Comparison of ENCODE assay signal across 1 cellular context in the genomic region with DNA sequence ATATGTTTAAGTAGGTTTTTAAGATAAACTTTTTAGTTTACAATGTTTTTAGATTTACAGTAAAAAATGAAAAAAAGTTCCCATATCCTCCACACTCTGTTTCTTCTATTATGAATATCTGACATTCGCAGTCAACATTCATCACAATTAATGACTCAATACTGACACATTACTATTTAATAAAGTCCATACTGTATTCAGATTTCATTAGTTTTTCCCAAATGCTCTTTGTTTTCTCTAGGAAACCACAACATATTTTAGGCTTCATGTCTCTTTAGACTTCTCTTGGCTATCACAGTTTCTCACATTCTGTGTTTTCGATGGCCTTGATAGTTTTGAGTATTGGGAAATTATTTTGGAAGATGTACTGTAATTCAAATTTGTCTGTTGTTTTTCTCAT.
TF ChIP-seq lines count a peak whose summit lies in the region.

No MANE protein-coding gene starts in this region.

TF ChIP-seq in HCT116, 20 proteins besides CTCF, POLR2A, EP300 and RAD21 (continued from another document):
- TF ChIP-seq ELF1 (IDR thresholded peaks at IDR 0.05; ENCODE audit: borderline replicate concordance, low read depth) (no peak), YY1 (IDR thresholded peaks at IDR 0.05; ENCODE audit: extremely low read depth, insufficient replicate concordance, low read depth, low read length) (no peak), SRF (IDR thresholded peaks at IDR 0.05; ENCODE audit: low read depth) (no peak)
TF ChIP-seq in HCT116: peak in this region for 0.
